Comparison of ENCODE assay signal across 10 cellular contexts in genomic region chr22:22348127-22348814, GRCh38.
DNase-seq lines count a peak whose midpoint lies in the region; ATAC-seq, FAIRE-seq and TF ChIP-seq lines count a peak whose summit lies in the region.
"Had no signal": no experiment of that assay in that cellular context is flagged by ENCODE, and none has a peak within 500 bp of the region (broad histone marks: within the 10 kb centered on the region; RNA-seq: fewer than 3 reads in every experiment).

No MANE protein-coding gene starts in this region.

- no peaks in the 10 kb centered on the region for H3K4me1 Mint-ChIP-seq in activated T-helper 17 cell treated with anti-CD3 and anti-CD28 coated beads, Interleukin-2, amount 50 U/mL, for 72 hours

- peaks cover 18% of the 10 kb centered on the region for H3K27me3 Mint-ChIP-seq in activated T-helper 17 cell treated with anti-CD3 and anti-CD28 coated beads, Interleukin-2, amount 50 U/mL, for 72 hours

- DNase-seq in GM18507 (ENCODE audit: extremely low spot score, insufficient read length, low read depth) (no peak), mesenchymal stem cell (peak; percentile 4), tibial nerve (ENCODE audit: low spot score in 2 of 2) (no peak)
- DNase-seq: effector CD4-positive, alpha-beta T cell; NCI-H524 treated with DMSO at 0.1 percent for 48 hours had no signal

- TF ChIP-seq EP300 in tibial nerve (IDR thresholded peaks at IDR 0.05), result no peak

- TF ChIP-seq CTCF in C4-2B (conservative IDR thresholded peaks at IDR 0.05) (peak; percentile 39), tibial nerve (IDR thresholded peaks at IDR 0.05) (peak in 1 of 5 experiments; percentile 8)

- no peaks in the 10 kb centered on the region for H3K9me3 ChIP-seq in mesenchymal stem cell (ENCODE audit: control insufficient read depth, low read length)
- no peaks in the 10 kb centered on the region for H3K9me3 ChIP-seq in tibial nerve

- H2AFZ ChIP-seq in mesenchymal stem cell (ENCODE audit: low read depth, low read length), result no peak overlapping the region

- H3K18ac ChIP-seq in mesenchymal stem cell (ENCODE audit: low read depth in 1 of 2, low read length in 2 of 2), result no peak overlapping the region

- no peak overlapping the region for H3K4me3 Mint-ChIP-seq in activated T-helper 17 cell treated with anti-CD3 and anti-CD28 coated beads, Interleukin-2, amount 50 U/mL, for 72 hours

- H3K27ac ChIP-seq in C4-2B, result no peak overlapping the region
- H3K27ac ChIP-seq in angular gyrus (ENCODE audit: low read depth, low read length), result peak overlapping the region; percentile 82
- no peak overlapping the region for H3K27ac ChIP-seq in mesenchymal stem cell (ENCODE audit: low read length, poor library complexity, severe bottlenecking)
- H3K27ac ChIP-seq in tibial nerve, result no peak overlapping the region

- H2AK5ac ChIP-seq in mesenchymal stem cell (ENCODE audit: low read length, severe bottlenecking), result no peak overlapping the region

- TF ChIP-seq POLR2A in tibial nerve (IDR thresholded peaks at IDR 0.05), result no peak

- no peak overlapping the region for H3K23ac ChIP-seq in mesenchymal stem cell (ENCODE audit: low read length in 2 of 2)

- H3K36me3 Mint-ChIP-seq in activated T-helper 17 cell treated with anti-CD3 and anti-CD28 coated beads, Interleukin-2, amount 50 U/mL, for 72 hours (ENCODE audit: low read depth), result no peaks in the 10 kb centered on the region

- H3K9ac ChIP-seq in mesenchymal stem cell (ENCODE audit: low read length), result no peak overlapping the region

- no peak overlapping the region for H4K91ac ChIP-seq in mesenchymal stem cell (ENCODE audit: low read length)

- H3K9me3 Mint-ChIP-seq in activated T-helper 17 cell treated with anti-CD3 and anti-CD28 coated beads, Interleukin-2, amount 50 U/mL, for 72 hours, result no peaks in the 10 kb centered on the region

- WGBS in mesenchymal stem cell, result 31% methylated on average over 5 of the region's 5 CpGs
- 43 to 44% methylated on average over 4 to 5 of the region's 5 CpGs for WGBS in tibial nerve, 2 donors

- H3K4me2 ChIP-seq in mesenchymal stem cell (ENCODE audit: low read length, poor library complexity, severe bottlenecking), result no peak overlapping the region

- no peak overlapping the region for H3K14ac ChIP-seq in mesenchymal stem cell (ENCODE audit: low read length in 2 of 2)

- no peak overlapping the region for H2BK15ac ChIP-seq in mesenchymal stem cell (ENCODE audit: low read depth, poor library complexity, severe bottlenecking)

- H4K8ac ChIP-seq in mesenchymal stem cell (ENCODE audit: low read length), result no peak overlapping the region

- no peak overlapping the region for H2BK12ac ChIP-seq in mesenchymal stem cell (ENCODE audit: low read length in 2 of 2)

- no peaks in the 10 kb centered on the region for H3K79me1 ChIP-seq in mesenchymal stem cell (replicated peaks; ENCODE audit: low read length, poor library complexity, severe bottlenecking)

- H3K4me1 ChIP-seq in mesenchymal stem cell (ENCODE audit: control insufficient read depth, insufficient read depth, low read depth, low read length), result no peaks in the 10 kb centered on the region
- no peaks in the 10 kb centered on the region for H3K4me1 ChIP-seq in tibial nerve

- no peak overlapping the region for H3K4ac ChIP-seq in mesenchymal stem cell (ENCODE audit: low read depth in 1 of 2, low read length in 2 of 2)

- no peak overlapping the region for H3K27ac Mint-ChIP-seq in activated T-helper 17 cell treated with anti-CD3 and anti-CD28 coated beads, Interleukin-2, amount 50 U/mL, for 72 hours

- H3K36me3 ChIP-seq in mesenchymal stem cell (ENCODE audit: control insufficient read depth in 1 of 2, insufficient read depth in 2 of 2, low read depth in 1 of 2, low read length in 2 of 2), result no peaks in the 10 kb centered on the region
- no peaks in the 10 kb centered on the region for H3K36me3 ChIP-seq in tibial nerve

- no peak overlapping the region for H2BK120ac ChIP-seq in mesenchymal stem cell (ENCODE audit: low read depth, low read length)

- H3K27me3 ChIP-seq in mesenchymal stem cell (ENCODE audit: control insufficient read depth in 1 of 2, insufficient read depth in 1 of 2, low read length in 2 of 2), result peaks cover 54 to 89% of the 10 kb centered on the region in 2 experiments
- H3K27me3 ChIP-seq in tibial nerve, result peaks cover 0 to 5% of the 10 kb centered on the region in 2 donors

- no peak for ATAC-seq in activated T-helper 17 cell treated with anti-CD3 and anti-CD28 coated beads, Interleukin-2, amount 50 U/mL, for 72 hours (replicated peaks)
- ATAC-seq in HG02588 (IDR thresholded peaks at IDR 0.05; ENCODE audit: unreplicated experiment), result no peak
- ATAC-seq in HG02571 (IDR thresholded peaks at IDR 0.05; ENCODE audit: unreplicated experiment), result no peak

- H3K4me3 ChIP-seq in mesenchymal stem cell (ENCODE audit: insufficient read depth in 1 of 2, low read depth in 1 of 2, low read length in 2 of 2), result no peak overlapping the region
- H3K4me3 ChIP-seq in tibial nerve, result no peak overlapping the region

- H2BK5ac ChIP-seq in mesenchymal stem cell (ENCODE audit: low read depth, low read length, poor library complexity, severe bottlenecking), result no peak overlapping the region

- peak; percentile 45 for FAIRE-seq in GM18507 (lab: Jason Lieb, UNC)
